9 cellular contexts compared by ENCODE assay signal in the genomic region with DNA sequence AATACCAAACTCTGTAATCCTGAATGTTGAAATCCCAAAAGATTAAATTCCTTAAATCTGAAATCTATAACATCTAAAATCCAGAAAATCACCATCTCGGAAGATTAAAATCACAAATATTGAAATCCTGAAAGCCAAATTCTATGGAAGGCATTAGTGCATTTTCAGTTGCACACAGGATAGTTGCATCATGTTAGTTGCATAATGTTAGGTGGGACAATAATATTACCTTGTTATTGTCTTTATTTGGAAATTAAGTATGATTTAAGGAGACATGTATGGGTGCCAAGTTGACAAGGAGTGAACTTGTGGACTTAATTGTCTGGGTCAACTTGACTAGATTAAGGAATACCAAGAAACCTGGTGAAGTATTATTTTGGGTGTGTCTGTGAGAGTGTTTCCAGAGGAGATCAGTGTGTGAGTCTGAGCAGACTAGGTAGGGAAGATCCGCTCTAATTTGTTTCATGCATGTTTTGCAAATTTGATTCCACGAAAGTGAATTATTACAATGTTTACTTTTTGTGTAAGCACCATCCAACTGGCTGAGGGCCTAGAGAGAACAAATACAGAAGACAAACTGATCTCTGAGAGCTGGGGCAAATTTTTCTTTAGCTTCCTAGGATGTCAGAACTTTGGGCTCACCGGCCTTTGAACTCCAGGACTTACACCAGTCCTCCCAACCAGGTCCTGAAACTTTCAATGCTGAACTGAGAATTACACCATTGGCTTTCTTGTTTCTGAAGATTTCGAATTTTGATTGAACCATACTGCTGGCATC.
"Had no signal": no experiment of that assay in that cellular context is flagged by ENCODE, and none has a peak within 500 bp of the region (broad histone marks: within the 10 kb centered on the region; RNA-seq: fewer than 3 reads in every experiment).

No MANE protein-coding gene starts in this region.

- H3K4me1 ChIP-seq: HAP-1 had no signal

- H3K9me3 ChIP-seq: HAP-1 had no signal

- DNase-seq: GM23248, GOT3, H7, HFFc6, IMR-90 had no signal

- ATAC-seq: HCT116, K562 had no signal

- FAIRE-seq: K562 had no signal

- H2AFZ ChIP-seq: GM23248 had no signal

- H3K36me3 ChIP-seq: HAP-1 had no signal

- H3K9ac ChIP-seq: GM23248 had no signal

- H3K4me3 ChIP-seq: GM23248, HAP-1, K562 had no signal

- H3K27ac ChIP-seq: GM23248, HL-60 had no signal
